In the genomic region with DNA sequence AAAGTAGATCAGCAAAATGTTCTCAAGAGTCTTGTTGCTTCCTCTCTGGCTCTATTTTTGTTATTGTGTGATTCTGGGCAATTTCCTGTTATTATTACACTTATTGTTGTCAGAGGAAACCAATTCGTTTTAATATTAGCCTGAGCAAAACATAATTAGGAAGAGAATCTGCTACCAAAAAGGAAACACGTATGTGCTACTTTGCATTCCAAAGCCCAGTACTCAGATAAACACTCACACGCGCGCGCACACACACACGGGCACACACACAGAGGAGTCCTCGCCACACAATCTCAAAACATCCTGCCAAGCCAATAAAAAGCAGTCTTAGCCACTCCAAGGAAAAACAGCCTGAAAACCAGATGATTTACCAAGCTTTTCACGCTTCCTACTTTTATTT, we compare ENCODE assay signal across 13 cellular contexts.
DNase-seq lines count a peak whose midpoint lies in the region; ATAC-seq and TF ChIP-seq lines count a peak whose summit lies in the region.
"Had no signal": no experiment of that assay in that cellular context is flagged by ENCODE, and none has a peak within 500 bp of the region (broad histone marks: within the 10 kb centered on the region; RNA-seq: fewer than 3 reads in every experiment).

No MANE protein-coding gene starts in this region.

- H3K36me3 ChIP-seq in GM23338 (ENCODE audit: insufficient read depth) = no peaks in the 10 kb centered on the region
- H3K36me3 ChIP-seq in GM23248 (ENCODE audit: low read depth) = no peaks in the 10 kb centered on the region

- H3K4me1 Mint-ChIP-seq in GM23338 = peaks cover 22% of the 10 kb centered on the region
- H3K4me1 Mint-ChIP-seq in effector memory CD8-positive, alpha-beta T cell (ENCODE audit: low read depth in 2 of 2) = peaks cover 0 to 11% of the 10 kb centered on the region in 2 donors

- H3F3A ChIP-seq in GM23338 (replicated peaks; ENCODE audit: low read depth) (no peaks in the 10 kb centered on the region), GM23248 (ENCODE audit: insufficient read depth) (peaks cover 11% of the 10 kb centered on the region)

- in situ Hi-C loops in G401 (cut with HindIII; ENCODE audit: low sequenced_read_pairs) = no loop called here
- in situ Hi-C loops in GM23248 (cut with MboI) = no loop called here

- no peak for DNase-seq in GM23338 (ENCODE audit: low spot score)
- DNase-seq in effector memory CD8-positive, alpha-beta T cell = peak in 1 of 3 experiments; percentile 8
- DNase-seq in left kidney (ENCODE audit: low read depth, low spot score) = peak; percentile 11
- no peak for DNase-seq in activated naive CD4-positive, alpha-beta T cell (lab: John Stamatoyannopoulos, UW)
- DNase-seq in G401 (ENCODE audit: low spot score) = no peak
- DNase-seq in GM23248 = no peak
- DNase-seq: activated CD8-positive, alpha-beta memory T cell treated with anti-CD3 and anti-CD28 coated beads, Interleukin-2, amount 50 U/mL, for 4 hours; effector memory CD4-positive, alpha-beta T cell; SK-N-SH had no signal

- H3K27me3 ChIP-seq in GM23338 (ENCODE audit: insufficient read depth) = no peaks in the 10 kb centered on the region
- H3K27me3 ChIP-seq in GM23248 (replicated peaks; ENCODE audit: insufficient read depth) = 0 out of 2 replicates have a peak, but pooled peaks cover 11% of the 10 kb centered on the region

- peaks cover 4% of the 10 kb centered on the region; the same call in 1 of the 2 replicates for H3K9me2 ChIP-seq in GM23338 (ENCODE audit: insufficient read depth)
- no peaks in the 10 kb centered on the region for H3K9me2 ChIP-seq in GM23248 (ENCODE audit: insufficient read depth)
- H3K9me2 ChIP-seq: SK-N-SH had no signal

- H3K4me3 ChIP-seq in GM23338 (no peak overlapping the region), GM23248 (no peak overlapping the region)

- H4K20me1 ChIP-seq in GM23338 (replicated peaks; ENCODE audit: insufficient read depth) = no peaks in the 10 kb centered on the region
- H4K20me1 ChIP-seq in GM23248 (ENCODE audit: insufficient read depth) = no peaks in the 10 kb centered on the region

- H3K9me3 ChIP-seq in GM23248 (ENCODE audit: low read depth) = no peaks in the 10 kb centered on the region
- H3K9me3 ChIP-seq: SK-N-SH had no signal

- peaks cover 2% of the 10 kb centered on the region for H3K27me3 Mint-ChIP-seq in GM23338 (ENCODE audit: insufficient read depth, low read depth, poor library complexity)
- peaks cover 0 to 11% of the 10 kb centered on the region in 2 donors for H3K27me3 Mint-ChIP-seq in effector memory CD8-positive, alpha-beta T cell

- H3K27ac Mint-ChIP-seq in GM23338 = no peak overlapping the region; the same call in 1 of the 2 replicates
- H3K27ac Mint-ChIP-seq in effector memory CD8-positive, alpha-beta T cell = peak overlapping the region; percentile 60 to 95

- H3K4me3 Mint-ChIP-seq in GM23338 = no peak overlapping the region
- peak overlapping the region in 1 of 2 donors; percentile 52 for H3K4me3 Mint-ChIP-seq in effector memory CD8-positive, alpha-beta T cell

- H3K27ac ChIP-seq in GM23338 (ENCODE audit: low read depth) (no peak overlapping the region), temporal lobe (ENCODE audit: low read depth, low read length) (peak overlapping the region; percentile 30), GM23248 (no peak overlapping the region)
- H3K27ac ChIP-seq: C4-2B, VCaP had no signal

- no peak for ATAC-seq in GM23338
- peak; percentile 58 for ATAC-seq in effector memory CD8-positive, alpha-beta T cell (replicated peaks)
- ATAC-seq in GM18517 (IDR thresholded peaks at IDR 0.05; ENCODE audit: unreplicated experiment) = no peak

- no peaks in the 10 kb centered on the region for H3K9me3 Mint-ChIP-seq in GM23338
- no peaks in the 10 kb centered on the region for H3K9me3 Mint-ChIP-seq in effector memory CD8-positive, alpha-beta T cell

- H3K36me3 Mint-ChIP-seq in GM23338 (ENCODE audit: low read depth) = no peaks in the 10 kb centered on the region
- no peaks in the 10 kb centered on the region for H3K36me3 Mint-ChIP-seq in effector memory CD8-positive, alpha-beta T cell (ENCODE audit: insufficient read depth)

- H2AFZ ChIP-seq in GM23338 (0 out of 2 replicates have a peak overlapping the region, but pooled peaks have one; percentile 29), GM23248 (no peak overlapping the region)

- no peak for TF ChIP-seq CTCF in GM23338 (conservative IDR thresholded peaks at IDR 0.05; ENCODE audit: low read depth in 2 of 2)

- 94 to 96% methylated on average over 9 of the region's 9 CpGs for WGBS in GM23248 (ENCODE audit: low coverage in 1 of 2, low lambda C conversion rate in 2 of 2, missing lambda C conversion rate in 2 of 2), 2 experiments

- H3K4me1 ChIP-seq in GM23338 (ENCODE audit: insufficient read depth) (peaks cover 24% of the 10 kb centered on the region), GM23248 (ENCODE audit: insufficient read depth) (peaks cover 24% of the 10 kb centered on the region)

- H3K4me2 ChIP-seq in GM23338 (no peak overlapping the region), GM23248 (ENCODE audit: unreplicated experiment) (no peak overlapping the region)
- H3K4me2 ChIP-seq: SK-N-SH had no signal

- H3K79me2 ChIP-seq in GM23338 (replicated peaks; ENCODE audit: insufficient read depth) (no peaks in the 10 kb centered on the region), GM23248 (ENCODE audit: insufficient read depth) (no peaks in the 10 kb centered on the region)

- H3K9ac ChIP-seq in GM23248 = no peak overlapping the region
- H3K9ac ChIP-seq: SK-N-SH had no signal

TF ChIP-seq in GM23338, 12 proteins besides CTCF, POLR2A, EP300 and RAD21 (continues in another document):
- TF ChIP-seq ZNF331 (CRISPR knock-in tag; IDR thresholded peaks at IDR 0.05; ENCODE audit: low read depth) (no peak), CREB1 (CRISPR knock-in tag; IDR thresholded peaks at IDR 0.05; ENCODE audit: low read depth) (no peak), EZH2 (IDR thresholded peaks at IDR 0.05; ENCODE audit: low read depth, unreplicated experiment) (no peak), ZNF114 (CRISPR knock-in tag; IDR thresholded peaks at IDR 0.05) (no peak)
- TF ChIP-seq, protein P1, sequence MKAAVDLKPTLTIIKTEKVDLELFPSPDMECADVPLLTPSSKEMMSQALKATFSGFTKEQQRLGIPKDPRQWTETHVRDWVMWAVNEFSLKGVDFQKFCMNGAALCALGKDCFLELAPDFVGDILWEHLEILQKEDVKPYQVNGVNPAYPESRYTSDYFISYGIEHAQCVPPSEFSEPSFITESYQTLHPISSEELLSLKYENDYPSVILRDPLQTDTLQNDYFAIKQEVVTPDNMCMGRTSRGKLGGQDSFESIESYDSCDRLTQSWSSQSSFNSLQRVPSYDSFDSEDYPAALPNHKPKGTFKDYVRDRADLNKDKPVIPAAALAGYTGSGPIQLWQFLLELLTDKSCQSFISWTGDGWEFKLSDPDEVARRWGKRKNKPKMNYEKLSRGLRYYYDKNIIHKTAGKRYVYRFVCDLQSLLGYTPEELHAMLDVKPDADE (IDR thresholded peaks at IDR 0.05) = no peak
